In genomic region chr20:40283689-40284088, GRCh38 we compare ENCODE assay signal across 30 cellular contexts.
"Had no signal": no experiment of that assay in that cellular context is flagged by ENCODE, and none has a peak within 500 bp of the region (broad histone marks: within the 10 kb centered on the region; RNA-seq: fewer than 3 reads in every experiment).

No MANE protein-coding gene starts in this region.

- H3K27ac ChIP-seq: gastrocnemius medialis, left lung, lower lobe of right lung, ovary, right lobe of liver had no signal

- ATAC-seq: activated CD8-positive, alpha-beta memory T cell treated with anti-CD3 and anti-CD28 coated beads, Interleukin-2, amount 10 ng/mL, durations not matched to agents 7 days and 5 days; activated CD8-positive, alpha-beta T cell treated with anti-CD3 and anti-CD28 coated beads for 36 hours; activated naive CD8-positive, alpha-beta T cell treated with anti-CD3 and anti-CD28 coated beads, Interleukin-2, amount 50 U/mL, for 24 hours; gastrocnemius medialis; left lung; lower lobe of right lung; right lobe of liver; stimulated activated memory B cell treated with anti-CD40 and anti-IgM and Interleukin-4, amounts not matched to agents 10 μg/mL and 1 μg/mL and 100 μg/mL, for 72 hours; stimulated activated naive CD8-positive, alpha-beta T cell treated with anti-CD3 and anti-CD28 coated beads, Interleukin-15, amount 100 ng/mL, for 72 hours had no signal

- H3K36me3 ChIP-seq: gastrocnemius medialis, left lung, lower lobe of right lung, ovary, right lobe of liver had no signal

- H3K4me1 ChIP-seq: right lobe of liver had no signal

- FAIRE-seq: endometrium had no signal

- H3K27ac Mint-ChIP-seq: activated B cell treated with CpG ODN at 0.5 μM for 24 hours; activated CD8-positive, alpha-beta memory T cell treated with anti-CD3 and anti-CD28 coated beads, Interleukin-2, amount 10 ng/mL, durations not matched to agents 7 days and 5 days; activated CD8-positive, alpha-beta T cell treated with anti-CD3 and anti-CD28 coated beads for 36 hours; activated naive CD4-positive, alpha-beta T cell treated with anti-CD3 and anti-CD28 coated beads, Interleukin-2, amount 50 U/mL, for 24 hours; activated naive CD8-positive, alpha-beta T cell treated with anti-CD3 and anti-CD28 coated beads, Interleukin-2, amount 50 U/mL, for 24 hours; activated T-helper 2 cell treated with anti-CD3 and anti-CD28 coated beads, Interferon-gamma antibody, Interleukin-2, Interleukin-4, amounts not matched to agents 10 μg/mL and 5 μg/mL and 100 μg/mL, durations not matched to agents 14 hours and 24 hours and 36 hours; immature natural killer cell; nephron progenitor cell; progenitor cell of endocrine pancreas; stimulated activated memory B cell treated with anti-CD40 and anti-IgM and Interleukin-4, amounts not matched to agents 10 μg/mL and 1 μg/mL and 100 μg/mL, for 72 hours; stimulated activated naive CD8-positive, alpha-beta T cell treated with anti-CD3 and anti-CD28 coated beads, Interleukin-15, amount 100 ng/mL, for 72 hours; T-helper 2 cell treated with Interferon-gamma antibody and Interleukin-4, amounts not matched to agents 5 μg/mL and 100 μg/mL, for 36 hours had no signal

- H3K27me3 Mint-ChIP-seq: activated CD8-positive, alpha-beta memory T cell treated with anti-CD3 and anti-CD28 coated beads, Interleukin-2, amount 10 ng/mL, durations not matched to agents 7 days and 5 days; activated CD8-positive, alpha-beta T cell treated with anti-CD3 and anti-CD28 coated beads for 36 hours; activated naive CD8-positive, alpha-beta T cell treated with anti-CD3 and anti-CD28 coated beads, Interleukin-2, amount 50 U/mL, for 24 hours had no signal

- DNase-seq: activated B cell treated with CpG ODN at 0.5 μM for 24 hours; activated CD4-positive, alpha-beta T cell treated with anti-CD3 and anti-CD28 coated beads, Interleukin-2, amount 50 U/mL, for 1 hour; activated CD8-positive, alpha-beta memory T cell treated with anti-CD3 and anti-CD28 coated beads, Interleukin-2, amount 10 ng/mL, durations not matched to agents 7 days and 5 days; activated CD8-positive, alpha-beta T cell treated with anti-CD3 and anti-CD28 coated beads for 36 hours; activated naive CD8-positive, alpha-beta T cell treated with anti-CD3 and anti-CD28 coated beads, Interleukin-2, amount 50 U/mL, for 24 hours; activated T-cell treated with anti-CD3 and anti-CD28 coated beads, Interleukin-2, amount 50 U/mL, for 48 hours; amygdala; effector CD8-positive, alpha-beta T cell; gastrocnemius medialis; glutamatergic neuron; immature natural killer cell; kidney glomerular epithelial cell; left lung; lower lobe of right lung; mesendoderm; nephron progenitor cell; ovary; right lobe of liver; stimulated activated CD4-positive, alpha-beta T cell treated with anti-CD3 and anti-CD28 coated beads, Interleukin-4, amount 100 ng/mL, for 4 hours; stimulated activated CD8-positive, alpha-beta memory T cell treated with anti-CD3 and anti-CD28 coated beads, Interleukin-4, amount 100 ng/mL, for 48 hours; stimulated activated naive CD8-positive, alpha-beta T cell treated with anti-CD3 and anti-CD28 coated beads, Interleukin-15, amount 100 ng/mL, for 72 hours; substantia nigra; T-helper 1 cell had no signal

- H3K9me3 ChIP-seq: gastrocnemius medialis, left lung, lower lobe of right lung, ovary, right lobe of liver had no signal

- H3K36me3 Mint-ChIP-seq: activated CD8-positive, alpha-beta memory T cell treated with anti-CD3 and anti-CD28 coated beads, Interleukin-2, amount 10 ng/mL, durations not matched to agents 7 days and 5 days; activated naive CD4-positive, alpha-beta T cell treated with anti-CD3 and anti-CD28 coated beads, Interleukin-2, amount 50 U/mL, for 24 hours; immature natural killer cell; stimulated activated memory B cell treated with anti-CD40 and anti-IgM and Interleukin-4, amounts not matched to agents 10 μg/mL and 1 μg/mL and 100 μg/mL, for 72 hours had no signal

- H3K9me3 Mint-ChIP-seq: activated B cell treated with CpG ODN at 0.5 μM for 24 hours; activated CD8-positive, alpha-beta T cell treated with anti-CD3 and anti-CD28 coated beads for 36 hours; activated naive CD4-positive, alpha-beta T cell treated with anti-CD3 and anti-CD28 coated beads, Interleukin-2, amount 50 U/mL, for 24 hours; activated naive CD8-positive, alpha-beta T cell treated with anti-CD3 and anti-CD28 coated beads, Interleukin-2, amount 50 U/mL, for 24 hours; activated T-helper 2 cell treated with anti-CD3 and anti-CD28 coated beads, Interferon-gamma antibody, Interleukin-2, Interleukin-4, amounts not matched to agents 10 μg/mL and 5 μg/mL and 100 μg/mL, durations not matched to agents 14 hours and 24 hours and 36 hours; nephron progenitor cell; stimulated activated memory B cell treated with anti-CD40 and anti-IgM and Interleukin-4, amounts not matched to agents 10 μg/mL and 1 μg/mL and 100 μg/mL, for 72 hours; stimulated activated naive CD8-positive, alpha-beta T cell treated with anti-CD3 and anti-CD28 coated beads, Interleukin-15, amount 100 ng/mL, for 72 hours; T-helper 2 cell treated with Interferon-gamma antibody and Interleukin-4, amounts not matched to agents 5 μg/mL and 100 μg/mL, for 36 hours had no signal

- H3K4me1 Mint-ChIP-seq: activated B cell treated with CpG ODN at 0.5 μM for 24 hours; activated CD8-positive, alpha-beta memory T cell treated with anti-CD3 and anti-CD28 coated beads, Interleukin-2, amount 10 ng/mL, durations not matched to agents 7 days and 5 days; activated naive CD4-positive, alpha-beta T cell treated with anti-CD3 and anti-CD28 coated beads, Interleukin-2, amount 50 U/mL, for 24 hours; activated naive CD8-positive, alpha-beta T cell treated with anti-CD3 and anti-CD28 coated beads, Interleukin-2, amount 50 U/mL, for 24 hours; central memory CD8-positive, alpha-beta T cell; immature natural killer cell; stimulated activated memory B cell treated with anti-CD40 and anti-IgM and Interleukin-4, amounts not matched to agents 10 μg/mL and 1 μg/mL and 100 μg/mL, for 72 hours; stimulated activated naive CD8-positive, alpha-beta T cell treated with anti-CD3 and anti-CD28 coated beads, Interleukin-15, amount 100 ng/mL, for 72 hours had no signal

- H3K4me3 Mint-ChIP-seq: activated B cell treated with CpG ODN at 0.5 μM for 24 hours; activated CD8-positive, alpha-beta memory T cell treated with anti-CD3 and anti-CD28 coated beads, Interleukin-2, amount 10 ng/mL, durations not matched to agents 7 days and 5 days; activated CD8-positive, alpha-beta T cell treated with anti-CD3 and anti-CD28 coated beads for 36 hours; activated naive CD4-positive, alpha-beta T cell treated with anti-CD3 and anti-CD28 coated beads, Interleukin-2, amount 50 U/mL, for 24 hours; activated naive CD8-positive, alpha-beta T cell treated with anti-CD3 and anti-CD28 coated beads, Interleukin-2, amount 50 U/mL, for 24 hours; central memory CD8-positive, alpha-beta T cell; immature natural killer cell; nephron progenitor cell; stimulated activated memory B cell treated with anti-CD40 and anti-IgM and Interleukin-4, amounts not matched to agents 10 μg/mL and 1 μg/mL and 100 μg/mL, for 72 hours; stimulated activated naive CD8-positive, alpha-beta T cell treated with anti-CD3 and anti-CD28 coated beads, Interleukin-15, amount 100 ng/mL, for 72 hours; T-helper 2 cell treated with Interferon-gamma antibody and Interleukin-4, amounts not matched to agents 5 μg/mL and 100 μg/mL, for 36 hours had no signal

- H3K27me3 ChIP-seq: gastrocnemius medialis, left lung, ovary, right lobe of liver had no signal

- H3K4me3 ChIP-seq: gastrocnemius medialis, left lung, lower lobe of right lung, ovary, right lobe of liver had no signal
